Comparison of ENCODE assay signal across 3 cellular contexts in the genomic region with DNA sequence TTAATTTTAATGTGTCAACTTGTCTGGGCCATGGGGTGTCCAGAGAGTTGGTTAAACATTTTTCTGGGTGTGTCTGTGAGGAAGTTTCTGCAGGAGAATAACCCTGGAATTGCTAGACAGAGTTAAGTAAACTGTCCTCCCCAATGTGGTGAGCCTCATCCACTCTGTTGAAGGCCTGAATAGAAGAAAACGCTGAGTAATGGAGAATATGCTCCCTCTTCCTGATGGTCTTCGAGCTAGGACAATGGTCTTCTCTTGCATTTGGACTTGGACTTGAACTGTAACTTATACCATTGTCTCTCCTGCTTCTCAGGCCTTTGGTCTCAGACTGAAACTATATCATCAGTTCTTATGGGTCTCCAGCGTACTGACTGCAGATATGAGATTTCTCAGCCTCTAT.
TF ChIP-seq lines count a peak whose summit lies in the region.

No MANE protein-coding gene starts in this region.

TF ChIP-seq in A549, 52 proteins besides CTCF, POLR2A, EP300 and RAD21:
- TF ChIP-seq MAFK (IDR thresholded peaks at IDR 0.05; ENCODE audit: partially characterized antibody) (peak; percentile 83), TFCP2L1 (CRISPR knock-in tag; IDR thresholded peaks at IDR 0.05) (no peak), HDAC2 (IDR thresholded peaks at IDR 0.05) (no peak)

TF ChIP-seq in IMR-90, 13 proteins besides CTCF, POLR2A, EP300 and RAD21:
- TF ChIP-seq CEBPB (IDR thresholded peaks at IDR 0.05; ENCODE audit: low read depth, low read length) (no peak), MAFK (IDR thresholded peaks at IDR 0.05; ENCODE audit: low read depth, low read length) (peak; percentile 67)

TF ChIP-seq in K562, 482 proteins besides CTCF, POLR2A, EP300 and RAD21:
- no peak for TF ChIP-seq TAF9B (IDR thresholded peaks at IDR 0.05; ENCODE audit: partially characterized antibody)
- TF ChIP-seq, protein P1, sequence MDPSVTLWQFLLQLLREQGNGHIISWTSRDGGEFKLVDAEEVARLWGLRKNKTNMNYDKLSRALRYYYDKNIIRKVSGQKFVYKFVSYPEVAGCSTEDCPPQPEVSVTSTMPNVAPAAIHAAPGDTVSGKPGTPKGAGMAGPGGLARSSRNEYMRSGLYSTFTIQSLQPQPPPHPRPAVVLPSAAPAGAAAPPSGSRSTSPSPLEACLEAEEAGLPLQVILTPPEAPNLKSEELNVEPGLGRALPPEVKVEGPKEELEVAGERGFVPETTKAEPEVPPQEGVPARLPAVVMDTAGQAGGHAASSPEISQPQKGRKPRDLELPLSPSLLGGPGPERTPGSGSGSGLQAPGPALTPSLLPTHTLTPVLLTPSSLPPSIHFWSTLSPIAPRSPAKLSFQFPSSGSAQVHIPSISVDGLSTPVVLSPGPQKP (CRISPR knock-in tag; IDR thresholded peaks at IDR 0.05): no peak
- TF ChIP-seq MAFK (IDR thresholded peaks at IDR 0.05; ENCODE audit: low read length): peak; percentile 24; the same call in 1 of the 2 replicates
- TF ChIP-seq C11orf30 (IDR thresholded peaks at IDR 0.05; ENCODE audit: low read depth): peak; percentile 72
- no peak for TF ChIP-seq PHF8 (IDR thresholded peaks at IDR 0.05; ENCODE audit: borderline replicate concordance, low read length)
- peak; percentile 49; the same call in 1 of the 2 replicates for TF ChIP-seq MAFF (IDR thresholded peaks at IDR 0.05; ENCODE audit: low read length)
- TF ChIP-seq MAFG (tag; conservative IDR thresholded peaks at IDR 0.05): peak; percentile 65
- TF ChIP-seq, protein P2, sequence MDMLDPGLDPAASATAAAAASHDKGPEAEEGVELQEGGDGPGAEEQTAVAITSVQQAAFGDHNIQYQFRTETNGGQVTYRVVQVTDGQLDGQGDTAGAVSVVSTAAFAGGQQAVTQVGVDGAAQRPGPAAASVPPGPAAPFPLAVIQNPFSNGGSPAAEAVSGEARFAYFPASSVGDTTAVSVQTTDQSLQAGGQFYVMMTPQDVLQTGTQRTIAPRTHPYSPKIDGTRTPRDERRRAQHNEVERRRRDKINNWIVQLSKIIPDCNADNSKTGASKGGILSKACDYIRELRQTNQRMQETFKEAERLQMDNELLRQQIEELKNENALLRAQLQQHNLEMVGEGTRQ (CRISPR knock-in tag; IDR thresholded peaks at IDR 0.05): no peak
- TF ChIP-seq, protein P3, sequence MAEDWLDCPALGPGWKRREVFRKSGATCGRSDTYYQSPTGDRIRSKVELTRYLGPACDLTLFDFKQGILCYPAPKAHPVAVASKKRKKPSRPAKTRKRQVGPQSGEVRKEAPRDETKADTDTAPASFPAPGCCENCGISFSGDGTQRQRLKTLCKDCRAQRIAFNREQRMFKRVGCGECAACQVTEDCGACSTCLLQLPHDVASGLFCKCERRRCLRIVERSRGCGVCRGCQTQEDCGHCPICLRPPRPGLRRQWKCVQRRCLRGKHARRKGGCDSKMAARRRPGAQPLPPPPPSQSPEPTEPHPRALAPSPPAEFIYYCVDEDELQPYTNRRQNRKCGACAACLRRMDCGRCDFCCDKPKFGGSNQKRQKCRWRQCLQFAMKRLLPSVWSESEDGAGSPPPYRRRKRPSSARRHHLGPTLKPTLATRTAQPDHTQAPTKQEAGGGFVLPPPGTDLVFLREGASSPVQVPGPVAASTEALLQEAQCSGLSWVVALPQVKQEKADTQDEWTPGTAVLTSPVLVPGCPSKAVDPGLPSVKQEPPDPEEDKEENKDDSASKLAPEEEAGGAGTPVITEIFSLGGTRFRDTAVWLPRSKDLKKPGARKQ (CRISPR knock-in tag; IDR thresholded peaks at IDR 0.05): no peak
- peak; percentile 82 for TF ChIP-seq ZNF316 (IDR thresholded peaks at IDR 0.05)
- TF ChIP-seq ZNF695 (CRISPR knock-in tag; IDR thresholded peaks at IDR 0.05): no peak
- no peak for TF ChIP-seq NFRKB (IDR thresholded peaks at IDR 0.05; ENCODE audit: low read depth)
- TF ChIP-seq ZEB2 (IDR thresholded peaks at IDR 0.05): no peak
- no peak for TF ChIP-seq RBM15 (IDR thresholded peaks at IDR 0.05; ENCODE audit: insufficient read depth, low read length)
- TF ChIP-seq DACH1 (IDR thresholded peaks at IDR 0.05; ENCODE audit: partially characterized antibody): no peak
